ENCODE assay signal across 8 cellular contexts in the genomic region with DNA sequence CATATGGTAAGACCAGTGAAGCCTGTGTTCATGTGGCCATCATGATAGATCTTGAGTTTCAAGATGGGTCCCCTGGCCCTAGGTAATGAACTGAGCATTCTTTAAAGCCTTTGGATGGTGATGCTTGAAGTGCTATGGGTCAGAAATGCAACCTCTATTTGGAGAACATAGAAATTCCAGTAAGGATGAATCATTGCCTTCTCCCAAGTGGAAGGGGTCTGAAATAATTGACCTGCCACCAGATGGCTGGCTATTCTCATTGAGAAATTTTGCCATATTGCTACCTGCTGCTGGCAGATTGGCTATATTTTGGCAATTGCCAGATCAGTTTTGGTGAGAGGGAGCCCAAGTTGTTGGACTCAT. TPM values are rescaled to one million over a fixed set of nuclear protein-coding genes. Genes with fewer than 3 reads are reported as not detected.
DNase-seq lines count a peak whose midpoint lies in the region; ATAC-seq and TF ChIP-seq lines count a peak whose summit lies in the region.

No MANE protein-coding gene starts in this region.

- no peak overlapping the region for H2AFZ ChIP-seq in mesenchymal stem cell (ENCODE audit: low read depth, low read length)

- H2BK12ac ChIP-seq in mesenchymal stem cell (ENCODE audit: low read length in 2 of 2), result no peak overlapping the region

- H3K9me3 Mint-ChIP-seq in stimulated activated naive CD8-positive, alpha-beta T cell treated with anti-CD3 and anti-CD28 coated beads, Interleukin-15, Interleukin-2, amounts not matched to agents 100 ng/mL and 50 ng/mL, for 24 hours, result no peaks in the 10 kb centered on the region

- peak overlapping the region in 1 of 2 experiments; percentile 46 for H3K4ac ChIP-seq in mesenchymal stem cell (ENCODE audit: low read depth in 1 of 2, low read length in 2 of 2)

- H3K9ac ChIP-seq in mesenchymal stem cell (ENCODE audit: low read length), result peak overlapping the region; percentile 94

- no peak for TF ChIP-seq POLR2A in body of pancreas (IDR thresholded peaks at IDR 0.05)

- H2BK5ac ChIP-seq in mesenchymal stem cell (ENCODE audit: low read depth, low read length, poor library complexity, severe bottlenecking), result no peak overlapping the region

- H2BK120ac ChIP-seq in mesenchymal stem cell (ENCODE audit: low read depth, low read length), result no peak overlapping the region

- H3K4me1 Mint-ChIP-seq in stimulated activated naive CD8-positive, alpha-beta T cell treated with anti-CD3 and anti-CD28 coated beads, Interleukin-15, Interleukin-2, amounts not matched to agents 100 ng/mL and 50 ng/mL, for 24 hours (ENCODE audit: low read depth), result peaks cover 37% of the 10 kb centered on the region

- no peaks in the 10 kb centered on the region for H3K36me3 Mint-ChIP-seq in stimulated activated naive CD8-positive, alpha-beta T cell treated with anti-CD3 and anti-CD28 coated beads, Interleukin-15, Interleukin-2, amounts not matched to agents 100 ng/mL and 50 ng/mL, for 24 hours (ENCODE audit: low read depth)

- H3K4me1 ChIP-seq in body of pancreas, result peaks cover 24% of the 10 kb centered on the region
- H3K4me1 ChIP-seq in mesenchymal stem cell (ENCODE audit: control insufficient read depth, insufficient read depth, low read depth, low read length), result peaks cover 8% of the 10 kb centered on the region

- H3K36me3 ChIP-seq in body of pancreas (replicated peaks in 1 of 2; ENCODE audit: insufficient read depth in 1 of 2, low read depth in 2 of 2), result no peaks in the 10 kb centered on the region
- peaks cover 0 to 13% of the 10 kb centered on the region in 2 experiments for H3K36me3 ChIP-seq in mesenchymal stem cell (ENCODE audit: control insufficient read depth in 1 of 2, insufficient read depth in 2 of 2, low read depth in 1 of 2, low read length in 2 of 2)

- H3K4me3 Mint-ChIP-seq in stimulated activated naive CD8-positive, alpha-beta T cell treated with anti-CD3 and anti-CD28 coated beads, Interleukin-15, Interleukin-2, amounts not matched to agents 100 ng/mL and 50 ng/mL, for 24 hours, result peak overlapping the region; percentile 90

- H4K91ac ChIP-seq in mesenchymal stem cell (ENCODE audit: low read length), result no peak overlapping the region

- no peak overlapping the region for H3K14ac ChIP-seq in mesenchymal stem cell (ENCODE audit: low read length in 2 of 2)

- peak overlapping the region; percentile 91 for H3K27ac Mint-ChIP-seq in stimulated activated naive CD8-positive, alpha-beta T cell treated with anti-CD3 and anti-CD28 coated beads, Interleukin-15, Interleukin-2, amounts not matched to agents 100 ng/mL and 50 ng/mL, for 24 hours

- H2AK5ac ChIP-seq in mesenchymal stem cell (ENCODE audit: low read length, severe bottlenecking), result peak overlapping the region; percentile 85

- H3K27me3 ChIP-seq in body of pancreas, result no peaks in the 10 kb centered on the region
- no peaks in the 10 kb centered on the region for H3K27me3 ChIP-seq in mesenchymal stem cell (ENCODE audit: control insufficient read depth in 1 of 2, insufficient read depth in 1 of 2, low read length in 2 of 2)

- peak overlapping the region; percentile 59 to 86 (median 78) for H3K27ac ChIP-seq in body of pancreas
- peak overlapping the region; percentile 80 for H3K27ac ChIP-seq in mesenchymal stem cell (ENCODE audit: low read length, poor library complexity, severe bottlenecking)

- H3K4me3 ChIP-seq in body of pancreas, result no peak overlapping the region
- peak overlapping the region in 1 of 2 experiments; percentile 94 for H3K4me3 ChIP-seq in mesenchymal stem cell (ENCODE audit: insufficient read depth in 1 of 2, low read depth in 1 of 2, low read length in 2 of 2)

- no peak for DNase-seq in stimulated activated naive CD8-positive, alpha-beta T cell treated with anti-CD3 and anti-CD28 coated beads, Interleukin-15, Interleukin-2, amounts not matched to agents 100 U/mL and 50 U/mL, for 24 hours
- DNase-seq in body of pancreas, result no peak
- peak; percentile 58 for DNase-seq in mesenchymal stem cell
- no peak for DNase-seq in retina
- no peak for DNase-seq in NCI-H1048 (lab: John Stamatoyannopoulos, UW)

- H3K18ac ChIP-seq in mesenchymal stem cell (ENCODE audit: low read depth in 1 of 2, low read length in 2 of 2), result peak overlapping the region in 1 of 2 experiments; percentile 76

- no peaks in the 10 kb centered on the region for H3K79me1 ChIP-seq in mesenchymal stem cell (replicated peaks; ENCODE audit: low read length, poor library complexity, severe bottlenecking)

- peak overlapping the region; percentile 53 for H4K8ac ChIP-seq in mesenchymal stem cell (ENCODE audit: low read length)

- peak overlapping the region; percentile 25 for H3K4me2 ChIP-seq in mesenchymal stem cell (ENCODE audit: low read length, poor library complexity, severe bottlenecking)

- no peaks in the 10 kb centered on the region for H3K9me3 ChIP-seq in body of pancreas
- H3K9me3 ChIP-seq in mesenchymal stem cell (ENCODE audit: control insufficient read depth, low read length), result no peaks in the 10 kb centered on the region

- no peaks in the 10 kb centered on the region for H3K27me3 Mint-ChIP-seq in stimulated activated naive CD8-positive, alpha-beta T cell treated with anti-CD3 and anti-CD28 coated beads, Interleukin-15, Interleukin-2, amounts not matched to agents 100 ng/mL and 50 ng/mL, for 24 hours

- no peak for TF ChIP-seq CTCF in body of pancreas (IDR thresholded peaks at IDR 0.05)

- no peak overlapping the region for H2BK15ac ChIP-seq in mesenchymal stem cell (ENCODE audit: low read depth, poor library complexity, severe bottlenecking)

- intact Hi-C loops in body of pancreas (cut with DNase I), result no loop called here

- ATAC-seq in stimulated activated naive CD8-positive, alpha-beta T cell treated with anti-CD3 and anti-CD28 coated beads, Interleukin-15, Interleukin-2, amounts not matched to agents 100 U/mL and 50 U/mL, for 24 hours, result no peak
- no peak for ATAC-seq in body of pancreas
- ATAC-seq in HG02623 (IDR thresholded peaks at IDR 0.05; ENCODE audit: unreplicated experiment), result no peak
- ATAC-seq in HG02970 (IDR thresholded peaks at IDR 0.05; ENCODE audit: low FRiP score, unreplicated experiment), result no peak

- no peak overlapping the region for H3K23ac ChIP-seq in mesenchymal stem cell (ENCODE audit: low read length in 2 of 2)

RNA-seq across cellular contexts. Expression of a gene that starts 0.7 kb away (rescaled TPM):
- 10 to 100 TPM; 54.0 to 58.0 TPM for total RNA-seq in body of pancreas
- 52.5 TPM for polyA plus RNA-seq in mesenchymal stem cell (2013, experiment 1 of 2)
- 54.3 TPM for polyA plus RNA-seq in mesenchymal stem cell (2013, experiment 2 of 2)

RNA-seq across cellular contexts. Expression of a gene that starts 37.7 kb away (rescaled TPM):
- total RNA-seq in body of pancreas, result 1 to 10 TPM; 3.0 to 5.4 TPM
- 0.04 TPM for polyA plus RNA-seq in mesenchymal stem cell (2013, experiment 1 of 2)
- 0.03 TPM for polyA plus RNA-seq in mesenchymal stem cell (2013, experiment 2 of 2)

RNA-seq across cellular contexts. Expression of a gene that starts 53.0 kb away (rescaled TPM):
- 1 to 10 TPM; 5.4 to 7.6 TPM for total RNA-seq in body of pancreas
- polyA plus RNA-seq in mesenchymal stem cell (2013, experiment 1 of 2), result 10.4 TPM
- polyA plus RNA-seq in mesenchymal stem cell (2013, experiment 2 of 2), result 10.1 TPM
